In the genomic region with DNA sequence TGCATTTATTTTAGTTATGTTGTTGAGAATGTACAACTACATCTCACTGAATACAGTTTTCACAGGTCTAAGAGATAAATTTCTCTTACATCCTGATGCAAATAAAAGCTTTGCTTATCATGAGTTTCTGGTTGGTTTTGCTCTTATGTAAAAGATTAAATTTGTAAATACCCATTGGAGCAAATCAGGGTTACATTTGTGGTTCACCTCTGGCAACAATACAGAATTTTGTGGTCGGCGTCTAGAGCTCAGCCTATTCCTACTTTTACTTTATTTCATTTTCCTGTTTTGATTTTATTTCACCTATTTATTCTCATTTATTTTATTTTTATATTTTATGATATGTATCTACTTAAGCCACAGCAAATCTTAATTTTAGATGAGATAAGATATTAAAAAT, we compare ENCODE assay signal across 19 cellular contexts.
DNase-seq lines count a peak whose midpoint lies in the region; FAIRE-seq and TF ChIP-seq lines count a peak whose summit lies in the region.
"Had no signal": no experiment of that assay in that cellular context is flagged by ENCODE, and none has a peak within 500 bp of the region (broad histone marks: within the 10 kb centered on the region; RNA-seq: fewer than 3 reads in every experiment).

No MANE protein-coding gene starts in this region.

- DNase-seq in RCC 7860 (ENCODE audit: low spot score) = peak; percentile 10
- DNase-seq in astrocyte of the spinal cord (ENCODE audit: low read depth, low spot score) = peak; percentile 48
- peak; percentile 80 for DNase-seq in fibroblast of peridontal ligament (ENCODE audit: extremely low read depth)
- DNase-seq in renal cortical epithelial cell (ENCODE audit: low read depth) = peak; percentile 33
- DNase-seq in T-helper 2 cell treated with Interferon-gamma antibody and Interleukin-4, amounts not matched to agents 5 μg/mL and 100 μg/mL, for 36 hours (ENCODE audit: low spot score) = no peak
- DNase-seq in caudate nucleus (lab: John Stamatoyannopoulos, UW) = no peak
- DNase-seq in NCI-H1417 treated with DMSO at 0.1 percent for 48 hours (lab: John Stamatoyannopoulos, UW) = no peak
- DNase-seq: Calu3, DND-41, HFFc6, KBM-7, MG63, NCI-H1694, NCI-H2227 treated with DMSO at 0.1 percent for 48 hours, NCI-H526 treated with DMSO at 0.1 percent for 48 hours, SIG-M5 had no signal

- H3K27ac Mint-ChIP-seq in T-helper 2 cell treated with Interferon-gamma antibody and Interleukin-4, amounts not matched to agents 5 μg/mL and 100 μg/mL, for 36 hours = no peak overlapping the region
- H3K27ac Mint-ChIP-seq: HFFc6 had no signal

- H3K4me3 Mint-ChIP-seq in T-helper 2 cell treated with Interferon-gamma antibody and Interleukin-4, amounts not matched to agents 5 μg/mL and 100 μg/mL, for 36 hours = no peak overlapping the region
- H3K4me3 Mint-ChIP-seq: GM23338, HFFc6 had no signal

- no peaks in the 10 kb centered on the region for H3K36me3 Mint-ChIP-seq in T-helper 2 cell treated with Interferon-gamma antibody and Interleukin-4, amounts not matched to agents 5 μg/mL and 100 μg/mL, for 36 hours (ENCODE audit: low read depth)

- TF ChIP-seq CTCF in astrocyte of the spinal cord (IDR thresholded peaks at IDR 0.05; ENCODE audit: low read depth, low read length) = no peak

- in situ Hi-C loops in astrocyte of the spinal cord (cut with HindIII; ENCODE audit: low sequenced_read_pairs) = no loop called here

- peak; percentile 84 for FAIRE-seq in RCC 7860 (lab: Jason Lieb, UNC)

- H3K27ac ChIP-seq in caudate nucleus (ENCODE audit: low read depth, low read length) = no peak overlapping the region
- H3K27ac ChIP-seq: SK-N-MC had no signal

- no peak overlapping the region for H3K4me3 ChIP-seq in astrocyte of the spinal cord (ENCODE audit: low read depth, low read length)
- H3K4me3 ChIP-seq: GM23338, HAP-1, MG63, SK-N-MC had no signal

- no peaks in the 10 kb centered on the region for H3K9me3 Mint-ChIP-seq in T-helper 2 cell treated with Interferon-gamma antibody and Interleukin-4, amounts not matched to agents 5 μg/mL and 100 μg/mL, for 36 hours
- H3K9me3 Mint-ChIP-seq: GM23338, HFFc6 had no signal

- no peaks in the 10 kb centered on the region for H3K27me3 Mint-ChIP-seq in T-helper 2 cell treated with Interferon-gamma antibody and Interleukin-4, amounts not matched to agents 5 μg/mL and 100 μg/mL, for 36 hours (ENCODE audit: low read depth)

- no peaks in the 10 kb centered on the region for H3K4me1 Mint-ChIP-seq in T-helper 2 cell treated with Interferon-gamma antibody and Interleukin-4, amounts not matched to agents 5 μg/mL and 100 μg/mL, for 36 hours (ENCODE audit: low read depth)

Comparison
In these comparisons a context has a peak if more than half of its experiments do, and no peak if none do; other contexts are left out.
1. DNase-seq: peak in RCC 7860 (single experiment), astrocyte of the spinal cord (single experiment), fibroblast of peridontal ligament (single experiment) and renal cortical epithelial cell (single experiment); none in T-helper 2 cell treated with Interferon-gamma antibody and Interleukin-4, amounts not matched to agents 5 μg/mL and 100 μg/mL, for 36 hours (single experiment), caudate nucleus (0 of 61) and NCI-H1417 treated with DMSO at 0.1 percent for 48 hours (single experiment).